In genomic region chr2:115105966-115106365, GRCh38 we compare ENCODE assay signal across 34 cellular contexts.
"Had no signal": no experiment of that assay in that cellular context is flagged by ENCODE, and none has a peak within 500 bp of the region (broad histone marks: within the 10 kb centered on the region; RNA-seq: fewer than 3 reads in every experiment).

No MANE protein-coding gene starts in this region.

- H3K27me3 ChIP-seq: MG63 had no signal

- H3K36me3 ChIP-seq: MG63 had no signal

- H3K4me2 ChIP-seq: KMS-11 had no signal

- DNase-seq: Karpas-422, Kasumi-1, MG63, MM.1S, MV-4-11, NCI-H1048, NCI-H1092, NCI-H1092 treated with DMSO at 0.1 percent for 48 hours, NCI-H1105, NCI-H1105 treated with DMSO at 0.1 percent for 48 hours, NCI-H1417, NCI-H1417 treated with DMSO at 0.1 percent for 48 hours, NCI-H1436, NCI-H1436 treated with DMSO at 0.1 percent for 48 hours, NCI-H146, NCI-H1694, NCI-H1694 treated with DMSO at 0.1 percent for 48 hours, NCI-H187, NCI-H187 treated with DMSO at 0.1 percent for 48 hours, NCI-H1930, NCI-H2029, NCI-H2029 treated with DMSO at 0.1 percent for 48 hours, NCI-H2081, NCI-H2081 treated with DMSO at 0.1 percent for 48 hours, NCI-H2107, NCI-H2171, NCI-H2171 treated with DMSO at 0.1 percent for 48 hours, NCI-H2227 treated with DMSO at 0.1 percent for 48 hours, NCI-H226, NCI-H345, NCI-H446, NCI-H446 treated with DMSO at 0.1 percent for 48 hours, NCI-H510A had no signal

- H3K9ac ChIP-seq: KMS-11 had no signal

- H3K9me3 ChIP-seq: MG63 had no signal

- H3K4me3 ChIP-seq: MG63 had no signal

- H3K27ac ChIP-seq: KMS-11 had no signal
